ENCODE assay signal across 16 cellular contexts in genomic region chr10:112768121-112768520, GRCh38.
"Had no signal": no experiment of that assay in that cellular context is flagged by ENCODE, and none has a peak within 500 bp of the region (broad histone marks: within the 10 kb centered on the region; RNA-seq: fewer than 3 reads in every experiment).

No MANE protein-coding gene starts in this region.

- H3K9me3 ChIP-seq: body of pancreas, sigmoid colon, upper lobe of right lung had no signal

- H3K4me1 ChIP-seq: body of pancreas, sigmoid colon, upper lobe of right lung had no signal

- DNase-seq: activated CD4-positive, alpha-beta T cell treated with anti-CD3 and anti-CD28 coated beads, Interleukin-2, amount 50 U/mL, for 1 hour; activated CD4-positive, CD25-positive, alpha-beta regulatory T cell; activated naive CD4-positive, alpha-beta T cell treated with anti-CD3 and anti-CD28 coated beads, Interleukin-2, amount 50 U/mL, for 16 hours; activated T-cell treated with anti-CD3 and anti-CD28 coated beads, Interleukin-2, amount 50 U/mL, for 1 hour; body of pancreas; central memory CD4-positive, alpha-beta T cell; cortex of kidney; effector memory CD4-positive, alpha-beta T cell; hippocampal formation; kidney glomerular epithelial cell; naive B cell; sigmoid colon; stimulated activated CD4-positive, alpha-beta T cell treated with anti-CD3 and anti-CD28 coated beads, Interleukin-12 subunit alpha, Interleukin-12 subunit beta, amount 100 ng/mL, for 4 hours; stimulated activated naive CD4-positive, alpha-beta T cell treated with Interleukin-2 at 50 U/mL for 16 hours; T-helper 17 cell; upper lobe of right lung had no signal

- H3K36me3 ChIP-seq: sigmoid colon, upper lobe of right lung had no signal

- ATAC-seq: body of pancreas, T-helper 17 cell, upper lobe of right lung had no signal

- H3K27ac ChIP-seq: body of pancreas, sigmoid colon, upper lobe of right lung had no signal

- H3K27me3 ChIP-seq: body of pancreas, sigmoid colon, upper lobe of right lung had no signal

- H3K4me3 ChIP-seq: body of pancreas, sigmoid colon, upper lobe of right lung had no signal
